In genomic region chr20:50339196-50339901, GRCh38 we compare ENCODE assay signal across 9 cellular contexts.
DNase-seq lines count a peak whose midpoint lies in the region; ATAC-seq, FAIRE-seq and TF ChIP-seq lines count a peak whose summit lies in the region.
"Had no signal": no experiment of that assay in that cellular context is flagged by ENCODE, and none has a peak within 500 bp of the region (broad histone marks: within the 10 kb centered on the region; RNA-seq: fewer than 3 reads in every experiment).

No MANE protein-coding gene starts in this region.

- no peak for TF ChIP-seq CTCF in left ventricle myocardium inferior (IDR thresholded peaks at IDR 0.05; ENCODE audit: borderline replicate concordance)
- TF ChIP-seq CTCF in stomach (IDR thresholded peaks at IDR 0.05), result no peak

- POLR2A ChIA-PET in activated CD4-positive, alpha-beta T cell treated with anti-CD3 and anti-CD28 coated beads for 36 hours (lab: Charles Lee), result interaction anchor here (0.6 to 1.6 kb wide), 3 partner anchors 10 to 222 kb away, joined by 3 to 14 read pairs (median 3); no protein-coding TSS in a partner anchor
- POLR2A ChIA-PET in activated CD8-positive, alpha-beta T cell treated with anti-CD3 and anti-CD28 coated beads, Interleukin-2, amount 10 ng/mL, durations not matched to agents 7 days and 5 days (lab: Charles Lee), result interaction anchor here (0.9 to 2.0 kb wide), 5 partner anchors 8 to 148 kb away, joined by 3 to 11 read pairs (median 7); partner anchors contain the start of gene CEBPB

- H3K9me3 ChIP-seq in left ventricle myocardium inferior (replicated peaks), result no peaks in the 10 kb centered on the region
- no peaks in the 10 kb centered on the region for H3K9me3 ChIP-seq in stomach

- H3K4me3 Mint-ChIP-seq in activated CD4-positive, alpha-beta T cell treated with anti-CD3 and anti-CD28 coated beads for 36 hours, result peak overlapping the region; percentile 55
- H3K4me3 Mint-ChIP-seq in activated CD8-positive, alpha-beta T cell treated with anti-CD3 and anti-CD28 coated beads, Interleukin-2, amount 10 ng/mL, durations not matched to agents 7 days and 5 days, result peak overlapping the region; percentile 68

- peak overlapping the region; percentile 97 for H3K27ac Mint-ChIP-seq in activated CD4-positive, alpha-beta T cell treated with anti-CD3 and anti-CD28 coated beads for 36 hours
- peak overlapping the region; percentile 88 for H3K27ac Mint-ChIP-seq in activated CD8-positive, alpha-beta T cell treated with anti-CD3 and anti-CD28 coated beads, Interleukin-2, amount 10 ng/mL, durations not matched to agents 7 days and 5 days

- H3K27me3 Mint-ChIP-seq in activated CD4-positive, alpha-beta T cell treated with anti-CD3 and anti-CD28 coated beads for 36 hours, result no peaks in the 10 kb centered on the region
- no peaks in the 10 kb centered on the region for H3K27me3 Mint-ChIP-seq in activated CD8-positive, alpha-beta T cell treated with anti-CD3 and anti-CD28 coated beads, Interleukin-2, amount 10 ng/mL, durations not matched to agents 7 days and 5 days (ENCODE audit: low read depth)

- WGBS in stomach, 5 donors, result 56 to 61% (median 56%) methylated on average over 6 of the region's 6 CpGs

- no peak for TF ChIP-seq POLR2A in stomach (IDR thresholded peaks at IDR 0.05)

- H3K36me3 Mint-ChIP-seq in activated CD4-positive, alpha-beta T cell treated with anti-CD3 and anti-CD28 coated beads for 36 hours (ENCODE audit: low read depth), result no peaks in the 10 kb centered on the region
- H3K36me3 Mint-ChIP-seq in activated CD8-positive, alpha-beta T cell treated with anti-CD3 and anti-CD28 coated beads, Interleukin-2, amount 10 ng/mL, durations not matched to agents 7 days and 5 days (ENCODE audit: low read depth), result no peaks in the 10 kb centered on the region

- peaks cover 61% of the 10 kb centered on the region for H3K4me1 Mint-ChIP-seq in activated CD4-positive, alpha-beta T cell treated with anti-CD3 and anti-CD28 coated beads for 36 hours
- peaks cover 81% of the 10 kb centered on the region for H3K4me1 Mint-ChIP-seq in activated CD8-positive, alpha-beta T cell treated with anti-CD3 and anti-CD28 coated beads, Interleukin-2, amount 10 ng/mL, durations not matched to agents 7 days and 5 days (ENCODE audit: low read depth)

- TF ChIP-seq EP300 in stomach (IDR thresholded peaks at IDR 0.05), result no peak

- ATAC-seq in activated CD4-positive, alpha-beta T cell treated with anti-CD3 and anti-CD28 coated beads for 36 hours, result peak; percentile 1
- peak; percentile 6 for ATAC-seq in activated CD8-positive, alpha-beta T cell treated with anti-CD3 and anti-CD28 coated beads, Interleukin-2, amount 10 ng/mL, durations not matched to agents 7 days and 5 days

- intact Hi-C loops in activated CD4-positive, alpha-beta T cell treated with anti-CD3 and anti-CD28 coated beads for 36 hours (cut with DNase I, micrococcal nuclease), result loop anchor here (1.0 to 10.0 kb wide), 14 partner anchors 10 to 1063 kb away; partner anchors contain the start of genes CEBPB (in 2 of the 2) and PARD6B (in 1 of the 2)
- intact Hi-C loops in left ventricle myocardium inferior (cut with micrococcal nuclease) (no loop called here), stomach (cut with DNase I; ENCODE audit: low total_unique reads) (no loop called here)

- CTCF ChIA-PET in activated CD4-positive, alpha-beta T cell treated with anti-CD3 and anti-CD28 coated beads for 36 hours (lab: Charles Lee), result interaction anchor here (0.6 to 2.6 kb wide), 3 partner anchors 11 to 144 kb away, joined by 4 to 9 read pairs (median 6); no protein-coding TSS in a partner anchor
- CTCF ChIA-PET in activated CD8-positive, alpha-beta T cell treated with anti-CD3 and anti-CD28 coated beads, Interleukin-2, amount 10 ng/mL, durations not matched to agents 7 days and 5 days (lab: Charles Lee), result interaction anchor here (1.0 to 1.9 kb wide), 10 partner anchors 8 to 223 kb away, joined by 3 to 12 read pairs (median 4); no protein-coding TSS in a partner anchor

- H3K36me3 ChIP-seq in left ventricle myocardium inferior (no peaks in the 10 kb centered on the region), stomach (no peaks in the 10 kb centered on the region)

- FAIRE-seq in GM19239 (lab: Jason Lieb, UNC), result no peak
- FAIRE-seq: endometrium had no signal

- no peak overlapping the region for H3K4me3 ChIP-seq in left ventricle myocardium inferior
- H3K4me3 ChIP-seq in stomach, result no peak overlapping the region

- H3K9me3 Mint-ChIP-seq in activated CD4-positive, alpha-beta T cell treated with anti-CD3 and anti-CD28 coated beads for 36 hours (ENCODE audit: low read depth), result no peaks in the 10 kb centered on the region
- H3K9me3 Mint-ChIP-seq in activated CD8-positive, alpha-beta T cell treated with anti-CD3 and anti-CD28 coated beads, Interleukin-2, amount 10 ng/mL, durations not matched to agents 7 days and 5 days (ENCODE audit: insufficient read depth), result no peaks in the 10 kb centered on the region

- no peaks in the 10 kb centered on the region for H3K4me1 ChIP-seq in left ventricle myocardium inferior
- H3K4me1 ChIP-seq in stomach, result peaks cover 0 to 28% (median 11%) of the 10 kb centered on the region in 4 donors

- H3K27ac ChIP-seq in left ventricle myocardium inferior (replicated peaks) (peak overlapping the region; percentile 51), stomach (peak overlapping the region in 4 of 5 donors; percentile 39 to 73 (median 61))

- peak; percentile 65 for DNase-seq in activated CD4-positive, alpha-beta T cell treated with anti-CD3 and anti-CD28 coated beads for 36 hours
- no peak for DNase-seq in activated CD4-positive, alpha-beta T cell treated with anti-CD3 and anti-CD28 coated beads, Interleukin-2, amount 50 U/mL, for 4 hours
- DNase-seq in activated CD8-positive, alpha-beta T cell treated with anti-CD3 and anti-CD28 coated beads, Interleukin-2, amount 10 ng/mL, durations not matched to agents 7 days and 5 days, result no peak
- DNase-seq in left ventricle myocardium inferior (no peak), stomach (no peak), HuH-7.5 (ENCODE audit: low spot score) (no peak), DMS79 (lab: John Stamatoyannopoulos, UW) (no peak), GM19239 (ENCODE audit: insufficient read length, low spot score) (no peak)

- H3K27me3 ChIP-seq in left ventricle myocardium inferior (ENCODE audit: low read depth) (no peaks in the 10 kb centered on the region), stomach (no peaks in the 10 kb centered on the region)

Comparison
In these comparisons a context has a peak if more than half of its experiments do, and no peak if none do; other contexts are left out.
1. intact Hi-C loops: an anchor here in activated CD4-positive, alpha-beta T cell treated with anti-CD3 and anti-CD28 coated beads for 36 hours (1.0 to 10.0 kb wide); none called in left ventricle myocardium inferior and stomach.